17 cellular contexts compared by ENCODE assay signal in genomic region chr14:33617154-33617553, GRCh38.
DNase-seq lines count a peak whose midpoint lies in the region; ATAC-seq, FAIRE-seq and TF ChIP-seq lines count a peak whose summit lies in the region.
"Had no signal": no experiment of that assay in that cellular context is flagged by ENCODE, and none has a peak within 500 bp of the region (broad histone marks: within the 10 kb centered on the region; RNA-seq: fewer than 3 reads in every experiment).

No MANE protein-coding gene starts in this region.

- H3K27me3 ChIP-seq in adrenal gland, result no peaks in the 10 kb centered on the region
- no peaks in the 10 kb centered on the region for H3K27me3 ChIP-seq in keratinocyte (ENCODE audit: control insufficient read depth, extremely low read depth, insufficient read depth, low read length)
- no peaks in the 10 kb centered on the region for H3K27me3 ChIP-seq in vagina

- peak; percentile 75 for FAIRE-seq in keratinocyte (lab: Jason Lieb, UNC)
- FAIRE-seq: GM12878 had no signal

- H3K4me3 ChIP-seq in adrenal gland, result no peak overlapping the region
- H3K4me3 ChIP-seq in keratinocyte (ENCODE audit: control insufficient read depth in 2 of 3, extremely low read depth in 1 of 3, insufficient read depth in 2 of 3, low read depth in 1 of 3, low read length in 3 of 3), result no peak overlapping the region
- no peak overlapping the region for H3K4me3 ChIP-seq in vagina
- H3K4me3 ChIP-seq: GM12878, HAP-1, left ventricle myocardium inferior had no signal

- H3K36me3 ChIP-seq in adrenal gland (replicated peaks in 1 of 2), result no peaks in the 10 kb centered on the region
- no peaks in the 10 kb centered on the region for H3K36me3 ChIP-seq in keratinocyte (ENCODE audit: control insufficient read depth in 2 of 2, extremely low read depth in 1 of 2, insufficient read depth in 2 of 2, low read length in 2 of 2)
- no peaks in the 10 kb centered on the region for H3K36me3 ChIP-seq in vagina
- H3K36me3 ChIP-seq: HAP-1, left ventricle myocardium inferior had no signal

- no peak for ATAC-seq in GM19395 (IDR thresholded peaks at IDR 0.05; ENCODE audit: unreplicated experiment)
- ATAC-seq: GM12878, T-cell had no signal

- WGBS in adrenal gland, 4 donors, result 25 to 35% (median 33%) methylated on average over 3 of the region's 3 CpGs

- intact Hi-C loops in adrenal gland (cut with DNase I), result no loop called here
- intact Hi-C loops in vagina (cut with DNase I), result no loop called here

- no peaks in the 10 kb centered on the region for H3K9me1 ChIP-seq in keratinocyte (ENCODE audit: control insufficient read depth, extremely low read depth, insufficient read depth, low read length)

- peaks cover 0 to 18% of the 10 kb centered on the region in 2 donors for H3K4me1 ChIP-seq in adrenal gland (replicated peaks in 1 of 2)
- peaks cover 19% of the 10 kb centered on the region for H3K4me1 ChIP-seq in keratinocyte (ENCODE audit: control insufficient read depth, extremely low read depth, insufficient read depth, low read length)
- no peaks in the 10 kb centered on the region for H3K4me1 ChIP-seq in vagina
- H3K4me1 ChIP-seq: HAP-1, left ventricle myocardium inferior had no signal

- TF ChIP-seq CTCF in adrenal gland (IDR thresholded peaks at IDR 0.05), result no peak
- TF ChIP-seq CTCF in keratinocyte (optimal IDR thresholded peaks at IDR 0.05 in 1 of 3, IDR thresholded peaks at IDR 0.05 in 1 of 3, conservative IDR thresholded peaks at IDR 0.05 in 1 of 3; ENCODE audit: extremely low read depth in 1 of 3, insufficient read depth in 2 of 3, low read length in 3 of 3), result no peak
- TF ChIP-seq CTCF in vagina (IDR thresholded peaks at IDR 0.05), result no peak

- H3K9ac ChIP-seq in keratinocyte (ENCODE audit: control insufficient read depth, extremely low read depth, insufficient read depth, low read length), result no peak overlapping the region

- no peak overlapping the region for H3K27ac ChIP-seq in adrenal gland
- H3K27ac ChIP-seq in keratinocyte (ENCODE audit: control insufficient read depth, insufficient read depth, low read length), result no peak overlapping the region
- H3K27ac ChIP-seq in vagina, result no peak overlapping the region
- H3K27ac ChIP-seq: left ventricle myocardium inferior had no signal

- peak overlapping the region; percentile 75 for H3K4me2 ChIP-seq in keratinocyte (ENCODE audit: control insufficient read depth, extremely low read depth, insufficient read depth, low read depth, low read length)

- TF ChIP-seq POLR2A in adrenal gland (IDR thresholded peaks at IDR 0.05) (no peak), vagina (IDR thresholded peaks at IDR 0.05) (no peak)

- DNase-seq in Caki2 (ENCODE audit: low read depth) (peak; percentile 32), LHCN-M2 (ENCODE audit: low read depth) (peak; percentile 69), adrenal gland (peak in 4 of 7 donors; percentile 6 to 24 (median 13)), keratinocyte (ENCODE audit: low read depth, low spot score) (peak; percentile 88), vagina (ENCODE audit: extremely low spot score in 2 of 2) (no peak), dedifferentiated amniotic fluid mesenchymal stem cell (ENCODE audit: extremely low spot score) (no peak), SIG-M5 (lab: John Stamatoyannopoulos, UW) (no peak)
- DNase-seq: activated CD4-positive, alpha-beta T cell treated with anti-CD3 and anti-CD28 coated beads for 4 hours; cerebellar nuclear complex; left ventricle myocardium inferior; NCI-H774; nucleus accumbens; stimulated activated naive CD4-positive, alpha-beta T cell; T-cell had no signal

- dilution Hi-C loops in keratinocyte (cut with MboI; ENCODE audit: extremely low pct_ligation_motif_present, low sequenced_read_pairs), result no loop called here

- H3K9me3 ChIP-seq in adrenal gland (replicated peaks in 1 of 3) (no peaks in the 10 kb centered on the region), keratinocyte (ENCODE audit: control insufficient read depth, low read depth, low read length) (no peaks in the 10 kb centered on the region), vagina (no peaks in the 10 kb centered on the region)
- H3K9me3 ChIP-seq: HAP-1, left ventricle myocardium inferior had no signal

- no peak overlapping the region for H2AFZ ChIP-seq in keratinocyte (ENCODE audit: control insufficient read depth, low read length)

- no peaks in the 10 kb centered on the region for H3K79me2 ChIP-seq in keratinocyte (ENCODE audit: control insufficient read depth, insufficient read depth, low read length)

- in situ Hi-C loops in Caki2 (cut with HindIII; ENCODE audit: low pct_unique_long_range_greater_than_20kb, low sequenced_read_pairs), result no loop called here

- no peaks in the 10 kb centered on the region for H4K20me1 ChIP-seq in keratinocyte (ENCODE audit: control insufficient read depth, extremely low read depth, insufficient read depth, low read length)

Comparison
In these comparisons a context has a peak if more than half of its experiments do, and no peak if none do; other contexts are left out.
1. DNase-seq: peak in Caki2 (single experiment), LHCN-M2 (single experiment), adrenal gland (4 of 7) and keratinocyte (single experiment); none in vagina (0 of 2), dedifferentiated amniotic fluid mesenchymal stem cell (single experiment) and SIG-M5 (single experiment).